Comparison of ENCODE assay signal across 1 cellular context in the genomic region with DNA sequence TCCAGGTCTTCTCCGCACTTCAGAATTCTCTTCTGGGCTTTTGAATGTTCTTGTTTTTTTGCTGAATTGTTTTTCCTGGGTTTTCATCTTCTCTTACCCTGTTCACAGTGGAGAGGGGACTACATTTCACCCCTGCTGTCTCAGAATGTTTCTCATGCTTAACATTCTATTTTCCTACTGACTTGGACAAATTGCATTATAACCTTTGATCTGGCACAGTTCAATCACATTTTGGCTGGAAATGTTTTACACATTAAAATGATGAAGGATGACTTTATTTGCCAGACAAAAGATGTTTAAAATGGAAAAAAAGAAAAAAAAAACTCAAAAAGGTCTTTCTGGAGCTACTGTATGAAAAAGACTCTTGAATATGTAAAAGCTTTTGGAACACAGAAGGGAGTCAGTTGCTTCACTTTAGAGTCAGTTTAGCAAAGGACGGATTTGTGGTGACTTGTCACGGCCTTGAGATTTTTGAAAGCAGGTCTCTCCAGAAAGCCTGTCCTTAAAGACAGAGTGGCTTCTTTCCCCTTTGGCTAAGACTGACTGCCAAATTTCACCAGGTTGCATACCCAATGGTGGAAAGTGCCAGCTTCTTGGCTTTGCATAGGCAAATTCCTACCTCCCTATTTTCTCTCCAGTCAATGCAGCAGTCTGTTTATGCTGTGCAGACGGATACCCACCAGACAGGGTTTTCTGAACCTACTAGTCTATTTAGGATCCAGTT.
A peak's percentile ranks its signal among the peaks of the same experiment; 100 is the strongest.
TF ChIP-seq lines count a peak whose summit lies in the region.

No MANE protein-coding gene starts in this region.

TF ChIP-seq in K562, 482 proteins besides CTCF, POLR2A, EP300 and RAD21 (continued from another document):
- TF ChIP-seq, protein P1, sequence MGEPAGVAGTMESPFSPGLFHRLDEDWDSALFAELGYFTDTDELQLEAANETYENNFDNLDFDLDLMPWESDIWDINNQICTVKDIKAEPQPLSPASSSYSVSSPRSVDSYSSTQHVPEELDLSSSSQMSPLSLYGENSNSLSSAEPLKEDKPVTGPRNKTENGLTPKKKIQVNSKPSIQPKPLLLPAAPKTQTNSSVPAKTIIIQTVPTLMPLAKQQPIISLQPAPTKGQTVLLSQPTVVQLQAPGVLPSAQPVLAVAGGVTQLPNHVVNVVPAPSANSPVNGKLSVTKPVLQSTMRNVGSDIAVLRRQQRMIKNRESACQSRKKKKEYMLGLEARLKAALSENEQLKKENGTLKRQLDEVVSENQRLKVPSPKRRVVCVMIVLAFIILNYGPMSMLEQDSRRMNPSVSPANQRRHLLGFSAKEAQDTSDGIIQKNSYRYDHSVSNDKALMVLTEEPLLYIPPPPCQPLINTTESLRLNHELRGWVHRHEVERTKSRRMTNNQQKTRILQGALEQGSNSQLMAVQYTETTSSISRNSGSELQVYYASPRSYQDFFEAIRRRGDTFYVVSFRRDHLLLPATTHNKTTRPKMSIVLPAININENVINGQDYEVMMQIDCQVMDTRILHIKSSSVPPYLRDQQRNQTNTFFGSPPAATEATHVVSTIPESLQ (CRISPR knock-in tag; IDR thresholded peaks at IDR 0.05), result no peak
- TF ChIP-seq BCL6 (CRISPR knock-in tag; IDR thresholded peaks at IDR 0.05) (no peak), RB1 (IDR thresholded peaks at IDR 0.05; ENCODE audit: low read depth) (no peak), MTF1 (CRISPR knock-in tag; IDR thresholded peaks at IDR 0.05; ENCODE audit: borderline replicate concordance) (no peak), ZFP36 (IDR thresholded peaks at IDR 0.05; ENCODE audit: low read depth, low read length, partially characterized antibody) (no peak), CAMTA2 (CRISPR knock-in tag; conservative IDR thresholded peaks at IDR 0.05) (no peak)
- TF ChIP-seq, protein P2, sequence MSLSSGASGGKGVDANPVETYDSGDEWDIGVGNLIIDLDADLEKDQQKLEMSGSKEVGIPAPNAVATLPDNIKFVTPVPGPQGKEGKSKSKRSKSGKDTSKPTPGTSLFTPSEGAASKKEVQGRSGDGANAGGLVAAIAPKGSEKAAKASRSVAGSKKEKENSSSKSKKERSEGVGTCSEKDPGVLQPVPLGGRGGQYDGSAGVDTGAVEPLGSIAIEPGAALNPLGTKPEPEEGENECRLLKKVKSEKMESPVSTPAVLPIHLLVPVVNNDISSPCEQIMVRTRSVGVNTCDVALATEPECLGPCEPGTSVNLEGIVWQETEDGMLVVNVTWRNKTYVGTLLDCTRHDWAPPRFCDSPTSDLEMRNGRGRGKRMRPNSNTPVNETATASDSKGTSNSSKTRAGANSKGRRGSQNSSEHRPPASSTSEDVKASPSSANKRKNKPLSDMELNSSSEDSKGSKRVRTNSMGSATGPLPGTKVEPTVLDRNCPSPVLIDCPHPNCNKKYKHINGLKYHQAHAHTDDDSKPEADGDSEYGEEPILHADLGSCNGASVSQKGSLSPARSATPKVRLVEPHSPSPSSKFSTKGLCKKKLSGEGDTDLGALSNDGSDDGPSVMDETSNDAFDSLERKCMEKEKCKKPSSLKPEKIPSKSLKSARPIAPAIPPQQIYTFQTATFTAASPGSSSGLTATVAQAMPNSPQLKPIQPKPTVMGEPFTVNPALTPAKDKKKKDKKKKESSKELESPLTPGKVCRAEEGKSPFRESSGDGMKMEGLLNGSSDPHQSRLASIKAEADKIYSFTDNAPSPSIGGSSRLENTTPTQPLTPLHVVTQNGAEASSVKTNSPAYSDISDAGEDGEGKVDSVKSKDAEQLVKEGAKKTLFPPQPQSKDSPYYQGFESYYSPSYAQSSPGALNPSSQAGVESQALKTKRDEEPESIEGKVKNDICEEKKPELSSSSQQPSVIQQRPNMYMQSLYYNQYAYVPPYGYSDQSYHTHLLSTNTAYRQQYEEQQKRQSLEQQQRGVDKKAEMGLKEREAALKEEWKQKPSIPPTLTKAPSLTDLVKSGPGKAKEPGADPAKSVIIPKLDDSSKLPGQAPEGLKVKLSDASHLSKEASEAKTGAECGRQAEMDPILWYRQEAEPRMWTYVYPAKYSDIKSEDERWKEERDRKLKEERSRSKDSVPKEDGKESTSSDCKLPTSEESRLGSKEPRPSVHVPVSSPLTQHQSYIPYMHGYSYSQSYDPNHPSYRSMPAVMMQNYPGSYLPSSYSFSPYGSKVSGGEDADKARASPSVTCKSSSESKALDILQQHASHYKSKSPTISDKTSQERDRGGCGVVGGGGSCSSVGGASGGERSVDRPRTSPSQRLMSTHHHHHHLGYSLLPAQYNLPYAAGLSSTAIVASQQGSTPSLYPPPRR (CRISPR knock-in tag; IDR thresholded peaks at IDR 0.05; ENCODE audit: borderline replicate concordance), result no peak
- TF ChIP-seq, protein P3, sequence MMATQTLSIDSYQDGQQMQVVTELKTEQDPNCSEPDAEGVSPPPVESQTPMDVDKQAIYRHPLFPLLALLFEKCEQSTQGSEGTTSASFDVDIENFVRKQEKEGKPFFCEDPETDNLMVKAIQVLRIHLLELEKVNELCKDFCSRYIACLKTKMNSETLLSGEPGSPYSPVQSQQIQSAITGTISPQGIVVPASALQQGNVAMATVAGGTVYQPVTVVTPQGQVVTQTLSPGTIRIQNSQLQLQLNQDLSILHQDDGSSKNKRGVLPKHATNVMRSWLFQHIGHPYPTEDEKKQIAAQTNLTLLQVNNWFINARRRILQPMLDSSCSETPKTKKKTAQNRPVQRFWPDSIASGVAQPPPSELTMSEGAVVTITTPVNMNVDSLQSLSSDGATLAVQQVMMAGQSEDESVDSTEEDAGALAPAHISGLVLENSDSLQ (IDR thresholded peaks at IDR 0.05), result 0 out of 2 replicates have a peak, but pooled peaks have one; percentile 2
- TF ChIP-seq, protein P4, sequence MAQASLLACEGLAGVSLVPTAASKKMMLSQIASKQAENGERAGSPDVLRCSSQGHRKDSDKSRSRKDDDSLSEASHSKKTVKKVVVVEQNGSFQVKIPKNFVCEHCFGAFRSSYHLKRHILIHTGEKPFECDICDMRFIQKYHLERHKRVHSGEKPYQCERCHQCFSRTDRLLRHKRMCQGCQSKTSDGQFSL (CRISPR knock-in tag; IDR thresholded peaks at IDR 0.05), result no peak
- TF ChIP-seq, protein P4 (tag; IDR thresholded peaks at IDR 0.05), result 0 out of 4 replicates have a peak, but pooled peaks of 1 of the 2 experiments have one; percentile 23
